In the genomic region with DNA sequence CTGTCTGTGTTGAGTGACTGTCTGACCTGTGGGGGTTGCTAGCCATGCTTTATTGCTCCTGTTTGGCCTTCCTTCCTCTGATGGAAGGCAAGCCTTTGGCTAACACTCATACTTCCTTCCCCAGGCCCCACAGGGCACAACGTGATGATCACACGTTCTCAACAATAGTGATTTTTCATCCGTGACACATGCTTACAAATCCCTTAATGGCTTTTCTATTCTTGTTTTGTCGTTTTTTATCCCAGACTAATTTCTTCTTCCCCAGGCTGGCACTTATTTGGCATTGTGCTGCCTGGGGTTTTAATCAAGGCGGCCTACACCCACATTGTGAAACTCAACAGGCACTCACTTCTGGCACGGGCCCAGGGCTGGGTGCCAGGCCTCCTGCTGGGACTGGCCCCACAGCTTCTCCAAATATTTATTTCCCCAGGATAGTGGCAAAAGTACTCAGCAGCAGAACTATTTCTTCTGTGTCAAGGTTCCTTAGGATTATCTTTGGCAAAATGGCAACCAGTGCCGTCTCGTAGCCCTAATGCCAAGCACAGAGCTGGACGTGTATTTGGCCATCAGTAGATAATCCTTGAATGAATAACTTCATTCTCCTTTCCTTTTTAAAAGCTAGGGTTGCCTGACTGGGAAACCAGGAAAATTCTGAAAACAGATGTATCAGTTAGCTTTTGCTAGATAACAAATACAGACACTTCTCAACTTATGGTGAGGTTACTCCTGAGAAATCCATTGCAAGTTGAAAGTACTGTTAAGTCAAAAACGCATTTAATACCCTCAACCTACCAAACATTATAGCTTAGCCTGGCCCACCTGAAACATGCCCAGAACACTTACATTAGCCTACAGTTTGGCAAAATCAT, we compare ENCODE assay signal across 8 cellular contexts. TPM values are rescaled to one million over a fixed set of nuclear protein-coding genes. Genes with fewer than 3 reads are reported as not detected.
DNase-seq lines count a peak whose midpoint lies in the region; ATAC-seq and TF ChIP-seq lines count a peak whose summit lies in the region.

No MANE protein-coding gene starts in this region.

- H3K4me1 ChIP-seq in lung (ENCODE audit: control insufficient read depth in 2 of 2, insufficient read depth in 2 of 2, low read length in 2 of 2): peaks cover 19 to 31% of the 10 kb centered on the region in 2 donors
- H3K4me1 ChIP-seq in uterus: no peaks in the 10 kb centered on the region

- DNase-seq in NCI-H2196 (lab: John Stamatoyannopoulos, UW; ENCODE audit: unreplicated experiment) (peak; percentile 24), NCI-H2196 treated with DMSO at 0.1 percent for 48 hours (lab: John Stamatoyannopoulos, UW; ENCODE audit: unreplicated experiment) (no peak), NCI-H446 treated with DMSO at 0.1 percent for 48 hours (lab: John Stamatoyannopoulos, UW) (peak; percentile 76), cerebellar cortex (ENCODE audit: low spot score) (peak; percentile 19), lung (ENCODE audit: low spot score) (peak; percentile 94), uterus (peak; percentile 72 to 78), NCI-H2171 treated with DMSO at 0.1 percent for 48 hours (lab: John Stamatoyannopoulos, UW) (no peak)

- 20 to 21% methylated on average over 10 of the region's 10 CpGs for WGBS in lung, 2 donors

- H3K27me3 ChIP-seq in lung (ENCODE audit: control insufficient read depth, insufficient read depth): no peaks in the 10 kb centered on the region
- no peaks in the 10 kb centered on the region for H3K27me3 ChIP-seq in uterus

- no peak for TF ChIP-seq POLR2A in uterus (IDR thresholded peaks at IDR 0.05)

- H3K9me3 ChIP-seq in lung (ENCODE audit: control insufficient read depth in 2 of 2, insufficient read depth in 1 of 2, low read length in 1 of 2): no peaks in the 10 kb centered on the region
- no peaks in the 10 kb centered on the region for H3K9me3 ChIP-seq in uterus

- peak overlapping the region; percentile 34 to 87 for H3K27ac ChIP-seq in lung (ENCODE audit: low read depth in 1 of 2, low read length in 1 of 2)
- peak overlapping the region; percentile 36 to 56 for H3K27ac ChIP-seq in uterus

- intact Hi-C loops in uterus (cut with DNase I; ENCODE audit: low total_unique reads): no loop called here

- ATAC-seq in lung (ENCODE audit: insufficient read depth, low FRiP score): peak; percentile 81
- ATAC-seq in GM18498 (IDR thresholded peaks at IDR 0.05; ENCODE audit: unreplicated experiment): no peak

- no peak overlapping the region for H3K4me3 ChIP-seq in lung
- H3K4me3 ChIP-seq in uterus: no peak overlapping the region

- TF ChIP-seq CTCF in lung (IDR thresholded peaks at IDR 0.05; ENCODE audit: control extremely low read depth, extremely low read depth) (no peak), uterus (IDR thresholded peaks at IDR 0.05) (no peak)

- H3K36me3 ChIP-seq in lung (ENCODE audit: control insufficient read depth in 2 of 2, insufficient read depth in 2 of 2, low read length in 2 of 2) (no peaks in the 10 kb centered on the region), uterus (no peaks in the 10 kb centered on the region)

RNA-seq across cellular contexts. Expression of a gene that starts 30.6 kb away (rescaled TPM):
- total RNA-seq in lung (10 to 100 TPM; 41.6 to 46.0 TPM), uterus (10 to 100 TPM in 3 of 4 donors, under 1 TPM in 1; 0.26 to 25.2 (median 13.3) TPM)
- 10 to 100 TPM; 33.1 to 46.8 TPM for polyA plus RNA-seq in lung

Comparison
In these comparisons a context has a peak if more than half of its experiments do, and no peak if none do; other contexts are left out.
1. DNase-seq: peak in NCI-H2196 (single experiment), NCI-H446 treated with DMSO at 0.1 percent for 48 hours (single experiment), cerebellar cortex (single experiment), lung (single experiment) and uterus (2 of 2); none in NCI-H2196 treated with DMSO at 0.1 percent for 48 hours (single experiment) and NCI-H2171 treated with DMSO at 0.1 percent for 48 hours (single experiment).